Comparison of ENCODE assay signal across 2 cellular contexts in the genomic region with DNA sequence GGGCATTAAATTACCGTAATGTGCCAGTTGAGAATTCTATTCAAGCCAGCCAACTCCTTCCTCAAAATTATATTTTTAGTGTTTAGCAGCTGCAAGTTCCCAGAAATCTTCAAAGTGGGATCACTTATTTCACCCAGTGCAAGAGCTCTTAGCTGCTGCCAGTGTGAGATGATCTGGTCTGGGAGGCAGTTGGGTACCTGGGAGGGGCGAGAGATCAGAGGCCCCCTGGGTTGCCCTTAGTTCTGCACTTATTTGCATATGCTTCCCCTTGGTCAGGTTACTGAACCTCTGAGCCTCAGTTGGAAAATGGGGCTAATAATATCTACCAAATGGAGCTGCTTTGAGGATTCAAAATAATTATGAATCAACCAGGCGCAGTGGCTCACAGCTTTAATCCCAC.
TF ChIP-seq lines count a peak whose summit lies in the region.

No MANE protein-coding gene starts in this region.

TF ChIP-seq in GM23338, 12 proteins besides CTCF, POLR2A, EP300 and RAD21 (continued from another document):
- TF ChIP-seq, protein P1, sequence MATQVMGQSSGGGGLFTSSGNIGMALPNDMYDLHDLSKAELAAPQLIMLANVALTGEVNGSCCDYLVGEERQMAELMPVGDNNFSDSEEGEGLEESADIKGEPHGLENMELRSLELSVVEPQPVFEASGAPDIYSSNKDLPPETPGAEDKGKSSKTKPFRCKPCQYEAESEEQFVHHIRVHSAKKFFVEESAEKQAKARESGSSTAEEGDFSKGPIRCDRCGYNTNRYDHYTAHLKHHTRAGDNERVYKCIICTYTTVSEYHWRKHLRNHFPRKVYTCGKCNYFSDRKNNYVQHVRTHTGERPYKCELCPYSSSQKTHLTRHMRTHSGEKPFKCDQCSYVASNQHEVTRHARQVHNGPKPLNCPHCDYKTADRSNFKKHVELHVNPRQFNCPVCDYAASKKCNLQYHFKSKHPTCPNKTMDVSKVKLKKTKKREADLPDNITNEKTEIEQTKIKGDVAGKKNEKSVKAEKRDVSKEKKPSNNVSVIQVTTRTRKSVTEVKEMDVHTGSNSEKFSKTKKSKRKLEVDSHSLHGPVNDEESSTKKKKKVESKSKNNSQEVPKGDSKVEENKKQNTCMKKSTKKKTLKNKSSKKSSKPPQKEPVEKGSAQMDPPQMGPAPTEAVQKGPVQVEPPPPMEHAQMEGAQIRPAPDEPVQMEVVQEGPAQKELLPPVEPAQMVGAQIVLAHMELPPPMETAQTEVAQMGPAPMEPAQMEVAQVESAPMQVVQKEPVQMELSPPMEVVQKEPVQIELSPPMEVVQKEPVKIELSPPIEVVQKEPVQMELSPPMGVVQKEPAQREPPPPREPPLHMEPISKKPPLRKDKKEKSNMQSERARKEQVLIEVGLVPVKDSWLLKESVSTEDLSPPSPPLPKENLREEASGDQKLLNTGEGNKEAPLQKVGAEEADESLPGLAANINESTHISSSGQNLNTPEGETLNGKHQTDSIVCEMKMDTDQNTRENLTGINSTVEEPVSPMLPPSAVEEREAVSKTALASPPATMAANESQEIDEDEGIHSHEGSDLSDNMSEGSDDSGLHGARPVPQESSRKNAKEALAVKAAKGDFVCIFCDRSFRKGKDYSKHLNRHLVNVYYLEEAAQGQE (IDR thresholded peaks at IDR 0.05; ENCODE audit: unreplicated experiment): no peak
- TF ChIP-seq CREB1 (CRISPR knock-in tag; IDR thresholded peaks at IDR 0.05; ENCODE audit: low read depth) (no peak), POLR2AphosphoS5 (IDR thresholded peaks at IDR 0.05; ENCODE audit: low read depth) (no peak), NANOG (IDR thresholded peaks at IDR 0.05; ENCODE audit: borderline replicate concordance) (no peak), EZH2phosphoT487 (IDR thresholded peaks at IDR 0.05; ENCODE audit: unreplicated experiment) (no peak), STAT1 (IDR thresholded peaks at IDR 0.05; ENCODE audit: unreplicated experiment) (no peak)
- TF ChIP-seq, protein P2, sequence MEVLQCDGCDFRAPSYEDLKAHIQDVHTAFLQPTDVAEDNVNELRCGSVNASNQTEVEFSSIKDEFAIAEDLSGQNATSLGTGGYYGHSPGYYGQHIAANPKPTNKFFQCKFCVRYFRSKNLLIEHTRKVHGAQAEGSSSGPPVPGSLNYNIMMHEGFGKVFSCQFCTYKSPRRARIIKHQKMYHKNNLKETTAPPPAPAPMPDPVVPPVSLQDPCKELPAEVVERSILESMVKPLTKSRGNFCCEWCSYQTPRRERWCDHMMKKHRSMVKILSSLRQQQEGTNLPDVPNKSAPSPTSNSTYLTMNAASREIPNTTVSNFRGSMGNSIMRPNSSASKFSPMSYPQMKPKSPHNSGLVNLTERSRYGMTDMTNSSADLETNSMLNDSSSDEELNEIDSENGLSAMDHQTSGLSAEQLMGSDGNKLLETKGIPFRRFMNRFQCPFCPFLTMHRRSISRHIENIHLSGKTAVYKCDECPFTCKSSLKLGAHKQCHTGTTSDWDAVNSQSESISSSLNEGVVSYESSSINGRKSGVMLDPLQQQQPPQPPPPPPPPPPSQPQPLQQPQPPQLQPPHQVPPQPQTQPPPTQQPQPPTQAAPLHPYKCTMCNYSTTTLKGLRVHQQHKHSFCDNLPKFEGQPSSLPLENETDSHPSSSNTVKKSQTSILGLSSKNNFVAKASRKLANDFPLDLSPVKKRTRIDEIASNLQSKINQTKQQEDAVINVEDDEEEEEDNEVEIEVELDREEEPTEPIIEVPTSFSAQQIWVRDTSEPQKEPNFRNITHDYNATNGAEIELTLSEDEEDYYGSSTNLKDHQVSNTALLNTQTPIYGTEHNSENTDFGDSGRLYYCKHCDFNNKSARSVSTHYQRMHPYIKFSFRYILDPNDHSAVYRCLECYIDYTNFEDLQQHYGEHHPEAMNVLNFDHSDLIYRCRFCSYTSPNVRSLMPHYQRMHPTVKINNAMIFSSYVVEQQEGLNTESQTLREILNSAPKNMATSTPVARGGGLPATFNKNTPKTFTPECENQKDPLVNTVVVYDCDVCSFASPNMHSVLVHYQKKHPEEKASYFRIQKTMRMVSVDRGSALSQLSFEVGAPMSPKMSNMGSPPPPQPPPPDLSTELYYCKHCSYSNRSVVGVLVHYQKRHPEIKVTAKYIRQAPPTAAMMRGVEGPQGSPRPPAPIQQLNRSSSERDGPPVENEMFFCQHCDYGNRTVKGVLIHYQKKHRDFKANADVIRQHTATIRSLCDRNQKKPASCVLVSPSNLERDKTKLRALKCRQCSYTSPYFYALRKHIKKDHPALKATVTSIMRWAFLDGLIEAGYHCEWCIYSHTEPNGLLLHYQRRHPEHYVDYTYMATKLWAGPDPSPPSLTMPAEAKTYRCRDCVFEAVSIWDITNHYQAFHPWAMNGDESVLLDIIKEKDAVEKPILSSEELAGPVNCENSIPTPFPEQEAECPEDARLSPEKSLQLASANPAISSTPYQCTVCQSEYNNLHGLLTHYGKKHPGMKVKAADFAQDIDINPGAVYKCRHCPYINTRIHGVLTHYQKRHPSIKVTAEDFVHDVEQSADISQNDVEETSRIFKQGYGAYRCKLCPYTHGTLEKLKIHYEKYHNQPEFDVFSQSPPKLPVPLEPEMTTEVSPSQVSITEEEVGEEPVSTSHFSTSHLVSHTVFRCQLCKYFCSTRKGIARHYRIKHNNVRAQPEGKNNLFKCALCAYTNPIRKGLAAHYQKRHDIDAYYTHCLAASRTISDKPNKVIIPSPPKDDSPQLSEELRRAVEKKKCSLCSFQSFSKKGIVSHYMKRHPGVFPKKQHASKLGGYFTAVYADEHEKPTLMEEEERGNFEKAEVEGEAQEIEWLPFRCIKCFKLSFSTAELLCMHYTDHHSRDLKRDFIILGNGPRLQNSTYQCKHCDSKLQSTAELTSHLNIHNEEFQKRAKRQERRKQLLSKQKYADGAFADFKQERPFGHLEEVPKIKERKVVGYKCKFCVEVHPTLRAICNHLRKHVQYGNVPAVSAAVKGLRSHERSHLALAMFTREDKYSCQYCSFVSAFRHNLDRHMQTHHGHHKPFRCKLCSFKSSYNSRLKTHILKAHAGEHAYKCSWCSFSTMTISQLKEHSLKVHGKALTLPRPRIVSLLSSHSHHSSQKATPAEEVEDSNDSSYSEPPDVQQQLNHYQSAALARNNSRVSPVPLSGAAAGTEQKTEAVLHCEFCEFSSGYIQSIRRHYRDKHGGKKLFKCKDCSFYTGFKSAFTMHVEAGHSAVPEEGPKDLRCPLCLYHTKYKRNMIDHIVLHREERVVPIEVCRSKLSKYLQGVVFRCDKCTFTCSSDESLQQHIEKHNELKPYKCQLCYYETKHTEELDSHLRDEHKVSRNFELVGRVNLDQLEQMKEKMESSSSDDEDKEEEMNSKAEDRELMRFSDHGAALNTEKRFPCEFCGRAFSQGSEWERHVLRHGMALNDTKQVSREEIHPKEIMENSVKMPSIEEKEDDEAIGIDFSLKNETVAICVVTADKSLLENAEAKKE (CRISPR knock-in tag; IDR thresholded peaks at IDR 0.05): no peak
- TF ChIP-seq, protein P3, sequence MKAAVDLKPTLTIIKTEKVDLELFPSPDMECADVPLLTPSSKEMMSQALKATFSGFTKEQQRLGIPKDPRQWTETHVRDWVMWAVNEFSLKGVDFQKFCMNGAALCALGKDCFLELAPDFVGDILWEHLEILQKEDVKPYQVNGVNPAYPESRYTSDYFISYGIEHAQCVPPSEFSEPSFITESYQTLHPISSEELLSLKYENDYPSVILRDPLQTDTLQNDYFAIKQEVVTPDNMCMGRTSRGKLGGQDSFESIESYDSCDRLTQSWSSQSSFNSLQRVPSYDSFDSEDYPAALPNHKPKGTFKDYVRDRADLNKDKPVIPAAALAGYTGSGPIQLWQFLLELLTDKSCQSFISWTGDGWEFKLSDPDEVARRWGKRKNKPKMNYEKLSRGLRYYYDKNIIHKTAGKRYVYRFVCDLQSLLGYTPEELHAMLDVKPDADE (IDR thresholded peaks at IDR 0.05): no peak

TF ChIP-seq in WTC11, 78 proteins besides CTCF, POLR2A, EP300 and RAD21 (continued from another document):
- TF ChIP-seq, protein P4, sequence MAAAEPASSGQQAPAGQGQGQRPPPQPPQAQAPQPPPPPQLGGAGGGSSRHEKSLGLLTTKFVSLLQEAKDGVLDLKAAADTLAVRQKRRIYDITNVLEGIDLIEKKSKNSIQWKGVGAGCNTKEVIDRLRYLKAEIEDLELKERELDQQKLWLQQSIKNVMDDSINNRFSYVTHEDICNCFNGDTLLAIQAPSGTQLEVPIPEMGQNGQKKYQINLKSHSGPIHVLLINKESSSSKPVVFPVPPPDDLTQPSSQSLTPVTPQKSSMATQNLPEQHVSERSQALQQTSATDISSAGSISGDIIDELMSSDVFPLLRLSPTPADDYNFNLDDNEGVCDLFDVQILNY (CRISPR knock-in tag; IDR thresholded peaks at IDR 0.05): no peak
